Comparison of ENCODE assay signal across 17 cellular contexts in genomic region chr7:111115966-111116365, GRCh38. TPM values are rescaled to one million over a fixed set of nuclear protein-coding genes. Genes with fewer than 3 reads are reported as not detected.
A peak's percentile ranks its signal among the peaks of the same experiment; 100 is the strongest.
DNase-seq lines count a peak whose midpoint lies in the region; ATAC-seq and TF ChIP-seq lines count a peak whose summit lies in the region.
"Had no signal": no experiment of that assay in that cellular context is flagged by ENCODE, and none has a peak within 500 bp of the region (broad histone marks: within the 10 kb centered on the region; RNA-seq: fewer than 3 reads in every experiment).

No MANE protein-coding gene starts in this region.

- no peak overlapping the region for H3K4me3 ChIP-seq in GM23338
- no peak overlapping the region for H3K4me3 ChIP-seq in naive thymus-derived CD4-positive, alpha-beta T cell (ENCODE audit: low read length)
- H3K4me3 ChIP-seq in testis: no peak overlapping the region
- H3K4me3 ChIP-seq: A549, HAP-1 had no signal

- peaks cover 4 to 29% of the 10 kb centered on the region in 2 donors for H3K36me3 Mint-ChIP-seq in activated T-cell treated with anti-CD3 and anti-CD28 coated beads, Interleukin-2, amount 50 U/mL, for 72 hours (ENCODE audit: insufficient read depth in 2 of 2)
- no peaks in the 10 kb centered on the region for H3K36me3 Mint-ChIP-seq in GM23338 (ENCODE audit: low read depth)
- peaks cover 83% of the 10 kb centered on the region for H3K36me3 Mint-ChIP-seq in activated T-helper 2 cell treated with anti-CD3 and anti-CD28 coated beads, Interferon-gamma antibody, Interleukin-2, Interleukin-4, amounts not matched to agents 10 μg/mL and 5 μg/mL and 100 μg/mL, durations not matched to agents 14 hours and 24 hours and 36 hours (ENCODE audit: low read depth)
- peaks cover 10 to 78% (median 49%) of the 10 kb centered on the region in 5 donors for H3K36me3 Mint-ChIP-seq in naive thymus-derived CD4-positive, alpha-beta T cell

- peak overlapping the region; percentile 46 for H3K27ac Mint-ChIP-seq in activated T-cell treated with anti-CD3 and anti-CD28 coated beads, Interleukin-2, amount 50 U/mL, for 72 hours
- 0 out of 2 replicates have a peak overlapping the region, but pooled peaks have one; percentile 43 for H3K27ac Mint-ChIP-seq in GM23338
- peak overlapping the region; percentile 3 for H3K27ac Mint-ChIP-seq in activated T-helper 2 cell treated with anti-CD3 and anti-CD28 coated beads, Interferon-gamma antibody, Interleukin-2, Interleukin-4, amounts not matched to agents 10 μg/mL and 5 μg/mL and 100 μg/mL, durations not matched to agents 14 hours and 24 hours and 36 hours
- H3K27ac Mint-ChIP-seq in naive thymus-derived CD4-positive, alpha-beta T cell: peak overlapping the region in 5 of 9 donors; percentile 31 to 73 (median 51)

- TF ChIP-seq CTCF in GM23338 (conservative IDR thresholded peaks at IDR 0.05; ENCODE audit: low read depth in 2 of 2): no peak
- TF ChIP-seq CTCF in testis (IDR thresholded peaks at IDR 0.05): no peak

- H3K9me2 ChIP-seq in GM23338 (ENCODE audit: insufficient read depth): no peaks in the 10 kb centered on the region

- no peaks in the 10 kb centered on the region for H3K27me3 Mint-ChIP-seq in activated T-cell treated with anti-CD3 and anti-CD28 coated beads, Interleukin-2, amount 50 U/mL, for 72 hours (ENCODE audit: low read depth)
- no peaks in the 10 kb centered on the region for H3K27me3 Mint-ChIP-seq in GM23338 (ENCODE audit: insufficient read depth, low read depth, poor library complexity)
- no peaks in the 10 kb centered on the region for H3K27me3 Mint-ChIP-seq in activated T-helper 2 cell treated with anti-CD3 and anti-CD28 coated beads, Interferon-gamma antibody, Interleukin-2, Interleukin-4, amounts not matched to agents 10 μg/mL and 5 μg/mL and 100 μg/mL, durations not matched to agents 14 hours and 24 hours and 36 hours (ENCODE audit: low read depth)
- no peaks in the 10 kb centered on the region for H3K27me3 Mint-ChIP-seq in naive thymus-derived CD4-positive, alpha-beta T cell
- H3K27me3 Mint-ChIP-seq: CD4-positive, alpha-beta memory T cell had no signal

- H3K4me1 Mint-ChIP-seq in activated T-cell treated with anti-CD3 and anti-CD28 coated beads, Interleukin-2, amount 50 U/mL, for 72 hours (ENCODE audit: low read depth): peaks cover 36% of the 10 kb centered on the region
- H3K4me1 Mint-ChIP-seq in GM23338: peaks cover 12% of the 10 kb centered on the region
- H3K4me1 Mint-ChIP-seq in activated T-helper 2 cell treated with anti-CD3 and anti-CD28 coated beads, Interferon-gamma antibody, Interleukin-2, Interleukin-4, amounts not matched to agents 10 μg/mL and 5 μg/mL and 100 μg/mL, durations not matched to agents 14 hours and 24 hours and 36 hours (ENCODE audit: low read depth): peaks cover 35% of the 10 kb centered on the region
- H3K4me1 Mint-ChIP-seq in naive thymus-derived CD4-positive, alpha-beta T cell: peaks cover 3 to 47% (median 26%) of the 10 kb centered on the region in 7 donors

- no peak overlapping the region for H3K4me2 ChIP-seq in GM23338
- H3K4me2 ChIP-seq: A549 had no signal

- H3K36me3 ChIP-seq in GM23338 (ENCODE audit: insufficient read depth) (no peaks in the 10 kb centered on the region), testis (ENCODE audit: low read depth, missing control alignments) (no peaks in the 10 kb centered on the region)
- H3K36me3 ChIP-seq in naive thymus-derived CD4-positive, alpha-beta T cell (ENCODE audit: control insufficient read depth in 2 of 3, insufficient read depth in 3 of 3, low read length in 3 of 3): peaks cover 0 to 14% (median 0%) of the 10 kb centered on the region in 3 experiments
- H3K36me3 ChIP-seq: HAP-1 had no signal

- H3K9me3 Mint-ChIP-seq in activated T-cell treated with anti-CD3 and anti-CD28 coated beads, Interleukin-2, amount 50 U/mL, for 72 hours: peaks cover 0 to 3% of the 10 kb centered on the region in 2 donors
- H3K9me3 Mint-ChIP-seq in GM23338: no peaks in the 10 kb centered on the region
- peaks cover 10% of the 10 kb centered on the region for H3K9me3 Mint-ChIP-seq in activated T-helper 2 cell treated with anti-CD3 and anti-CD28 coated beads, Interferon-gamma antibody, Interleukin-2, Interleukin-4, amounts not matched to agents 10 μg/mL and 5 μg/mL and 100 μg/mL, durations not matched to agents 14 hours and 24 hours and 36 hours
- H3K9me3 Mint-ChIP-seq in naive thymus-derived CD4-positive, alpha-beta T cell: peaks cover 0 to 22% (median 11%) of the 10 kb centered on the region in 11 donors

- H2AFZ ChIP-seq in GM23338: no peak overlapping the region

- no peaks in the 10 kb centered on the region for H3F3A ChIP-seq in GM23338 (replicated peaks; ENCODE audit: low read depth)

- H3K4me3 Mint-ChIP-seq in activated T-cell treated with anti-CD3 and anti-CD28 coated beads, Interleukin-2, amount 50 U/mL, for 72 hours: no peak overlapping the region
- no peak overlapping the region for H3K4me3 Mint-ChIP-seq in GM23338
- H3K4me3 Mint-ChIP-seq in activated T-helper 2 cell treated with anti-CD3 and anti-CD28 coated beads, Interferon-gamma antibody, Interleukin-2, Interleukin-4, amounts not matched to agents 10 μg/mL and 5 μg/mL and 100 μg/mL, durations not matched to agents 14 hours and 24 hours and 36 hours (ENCODE audit: low read depth): no peak overlapping the region
- no peak overlapping the region for H3K4me3 Mint-ChIP-seq in naive thymus-derived CD4-positive, alpha-beta T cell
- H3K4me3 Mint-ChIP-seq: CD4-positive, alpha-beta memory T cell had no signal

- no peaks in the 10 kb centered on the region for H3K79me2 ChIP-seq in GM23338 (replicated peaks; ENCODE audit: insufficient read depth)

- H3K4me1 ChIP-seq in GM23338 (ENCODE audit: insufficient read depth) (peaks cover 8% of the 10 kb centered on the region; the same call in 1 of the 2 replicates), testis (peaks cover 5% of the 10 kb centered on the region)
- no peaks in the 10 kb centered on the region for H3K4me1 ChIP-seq in naive thymus-derived CD4-positive, alpha-beta T cell (ENCODE audit: control insufficient read depth in 2 of 2, insufficient read depth in 2 of 2, low read length in 2 of 2)
- H3K4me1 ChIP-seq: BE2C had no signal

- H4K20me1 ChIP-seq in GM23338 (replicated peaks; ENCODE audit: insufficient read depth): no peaks in the 10 kb centered on the region

- H3K27ac ChIP-seq in GM23338 (ENCODE audit: low read depth) (no peak overlapping the region), testis (peak overlapping the region in 1 of 2 donors; percentile 12)
- H3K27ac ChIP-seq in naive thymus-derived CD4-positive, alpha-beta T cell (ENCODE audit: low read depth, low read length): no peak overlapping the region
- H3K27ac ChIP-seq: C4-2B had no signal

- peaks cover 0 to 7% (median 0%) of the 10 kb centered on the region in 3 experiments for H3K9me3 ChIP-seq in naive thymus-derived CD4-positive, alpha-beta T cell (ENCODE audit: control insufficient read depth in 2 of 3, low read length in 3 of 3)
- H3K9me3 ChIP-seq in testis: no peaks in the 10 kb centered on the region
- H3K9me3 ChIP-seq: A549, BE2C, Caco-2, HAP-1 had no signal

- no peak for ATAC-seq in activated T-cell treated with anti-CD3 and anti-CD28 coated beads, Interleukin-2, amount 50 U/mL, for 72 hours (replicated peaks in 1 of 2)
- no peak for ATAC-seq in GM23338
- no peak for ATAC-seq in naive thymus-derived CD4-positive, alpha-beta T cell
- ATAC-seq in HG02852 (IDR thresholded peaks at IDR 0.05; ENCODE audit: unreplicated experiment): no peak
- ATAC-seq: A549 had no signal

- TF ChIP-seq POLR2A in testis (IDR thresholded peaks at IDR 0.05): no peak

- no peaks in the 10 kb centered on the region for H3K27me3 ChIP-seq in GM23338 (ENCODE audit: insufficient read depth)
- H3K27me3 ChIP-seq in naive thymus-derived CD4-positive, alpha-beta T cell (ENCODE audit: control insufficient read depth in 2 of 2, insufficient read depth in 2 of 2, low read length in 2 of 2): no peaks in the 10 kb centered on the region
- no peaks in the 10 kb centered on the region for H3K27me3 ChIP-seq in testis
- H3K27me3 ChIP-seq: BE2C had no signal

- WGBS in testis, 2 donors: 93 to 97% methylated on average over 2 of the region's 2 CpGs

- no peak for DNase-seq in activated T-cell treated with anti-CD3 and anti-CD28 coated beads, Interleukin-2, amount 50 U/mL, for 72 hours
- DNase-seq in activated T-cell treated with anti-CD3 and anti-CD28 coated beads for 4 hours (no peak), GM23338 (ENCODE audit: low spot score) (no peak), testis (no peak)
- no peak for DNase-seq in activated T-helper 2 cell treated with anti-CD3 and anti-CD28 coated beads, Interferon-gamma antibody, Interleukin-2, Interleukin-4, amounts not matched to agents 10 μg/mL and 5 μg/mL and 100 μg/mL, durations not matched to agents 14 hours and 24 hours and 36 hours (ENCODE audit: low spot score)
- DNase-seq in naive thymus-derived CD4-positive, alpha-beta T cell: no peak
- DNase-seq: BE2C, Caco-2, DND-41, GDM1, GOT3 had no signal

- POLR2A ChIA-PET in naive thymus-derived CD4-positive, alpha-beta T cell (lab: Charles Lee): no interaction called here

- CTCF ChIA-PET in naive thymus-derived CD4-positive, alpha-beta T cell (lab: Charles Lee): no interaction called here

- intact Hi-C loops in activated T-helper 2 cell treated with anti-CD3 and anti-CD28 coated beads, Interferon-gamma antibody, Interleukin-2, Interleukin-4, amounts not matched to agents 10 μg/mL and 5 μg/mL and 100 μg/mL, durations not matched to agents 14 hours and 24 hours and 36 hours (cut with micrococcal nuclease): no loop called here
- intact Hi-C loops in naive thymus-derived CD4-positive, alpha-beta T cell (cut with micrococcal nuclease): loop anchor here in 1 of 2 donors (2.0 kb wide), 1 partner anchor 15 kb away; no protein-coding TSS in a partner anchor
- intact Hi-C loops in testis (cut with DNase I; ENCODE audit: low total_unique reads): no loop called here

TF ChIP-seq in GM23338, 12 proteins besides CTCF, POLR2A, EP300 and RAD21:
- no peak for TF ChIP-seq POLR2AphosphoS5 (IDR thresholded peaks at IDR 0.05; ENCODE audit: low read depth)
- no peak for TF ChIP-seq ZNF114 (CRISPR knock-in tag; IDR thresholded peaks at IDR 0.05)

RNA-seq across cellular contexts. Expression of gene LRRN3, which starts 25.0 kb away (rescaled TPM):
- total RNA-seq in activated T-cell treated with anti-CD3 and anti-CD28 coated beads, Interleukin-2, amount 50 U/mL, for 72 hours: 10 to 100 TPM; 15.3 to 24.0 TPM
- total RNA-seq in GM23338 (2014; rRNA removed; shearing (Covaris generic)): 0.23 TPM in 1 of 2 replicates, not detected in the other
- polyA plus RNA-seq in GM23338 (2016; fragmentation: Nextera tagmentation; extraction: Ambion mirVana): 0.31 and 0.40 TPM in 2 replicates
- total RNA-seq in activated T-helper 2 cell treated with anti-CD3 and anti-CD28 coated beads, Interferon-gamma antibody, Interleukin-2, Interleukin-4, amounts not matched to agents 10 μg/mL and 5 μg/mL and 100 μg/mL, durations not matched to agents 14 hours and 24 hours and 36 hours: 28.0 and 29.4 TPM in 2 replicates
- total RNA-seq in naive thymus-derived CD4-positive, alpha-beta T cell: 100 to 1,000 TPM in 3 of 5 experiments, 10 to 100 TPM in 1, 1 to 10 TPM in 1; 7.6 to 288 (median 227) TPM
- polyA plus RNA-seq in naive thymus-derived CD4-positive, alpha-beta T cell: 100 to 1,000 TPM; 169 to 173 TPM
- 10 to 100 TPM; 49.1 to 59.6 TPM for total RNA-seq in testis
- 9.3 TPM for polyA plus RNA-seq in testis (ENCODE audit: insufficient read depth, low read depth, low replicate concordance)
- total RNA-seq: HT1080 had no signal
